In the genomic region with DNA sequence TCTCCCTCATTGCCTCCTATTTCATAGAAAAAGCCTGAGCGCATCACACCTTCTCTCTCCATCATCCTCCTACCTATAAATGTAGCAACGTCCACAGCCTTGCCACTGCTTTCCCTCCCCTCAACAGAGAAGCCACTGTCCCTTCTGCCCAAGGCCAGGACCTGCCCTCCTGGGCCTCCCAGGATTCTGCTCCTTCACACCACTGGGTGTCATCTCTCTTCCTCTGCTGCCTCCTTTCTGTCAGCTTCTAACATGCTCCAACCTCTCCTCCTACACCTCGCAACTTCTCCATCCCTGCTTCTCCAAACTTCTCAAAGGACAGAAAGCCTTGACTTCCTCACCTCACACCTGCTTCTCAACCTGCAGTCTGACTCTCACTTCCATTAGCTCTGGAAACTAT, we compare ENCODE assay signal across 32 cellular contexts. TPM values are rescaled to one million over a fixed set of nuclear protein-coding genes. Genes with fewer than 3 reads are reported as not detected.
DNase-seq lines count a peak whose midpoint lies in the region; ATAC-seq, FAIRE-seq and TF ChIP-seq lines count a peak whose summit lies in the region.
"Had no signal": no experiment of that assay in that cellular context is flagged by ENCODE, and none has a peak within 500 bp of the region (broad histone marks: within the 10 kb centered on the region; RNA-seq: fewer than 3 reads in every experiment).

No MANE protein-coding gene starts in this region.

- no peak for TF ChIP-seq EP300 in K562 (IDR thresholded peaks at IDR 0.05; ENCODE audit: low read length)

- no TSS peak for BruUV-seq in K562 (replicated peaks; lab: Mats Ljungman, UMichigan)

- no peaks in the 10 kb centered on the region for H3K36me3 ChIP-seq in K562 (ENCODE audit: control insufficient read depth, insufficient read depth, low read length)
- no peaks in the 10 kb centered on the region for H3K36me3 ChIP-seq in neuronal stem cell (replicated peaks in 1 of 2; ENCODE audit: control insufficient read depth in 2 of 2, insufficient read depth in 2 of 2, low read length in 2 of 2)
- H3K36me3 ChIP-seq in MG63: no peaks in the 10 kb centered on the region
- H3K36me3 ChIP-seq: tibial nerve had no signal

- no peaks in the 10 kb centered on the region for H3K4me1 ChIP-seq in K562 (replicated peaks in 1 of 2; ENCODE audit: control insufficient read depth in 2 of 2, insufficient read depth in 2 of 2, low read length in 2 of 2)
- peaks cover 5 to 12% of the 10 kb centered on the region in 2 donors for H3K4me1 ChIP-seq in neuronal stem cell (ENCODE audit: control insufficient read depth in 2 of 2, insufficient read depth in 1 of 2, low read depth in 1 of 2, low read length in 2 of 2)

- peaks cover 69% of the 10 kb centered on the region for H3K4me1 Mint-ChIP-seq in CD14-positive monocyte
- H3K4me1 Mint-ChIP-seq: stimulated activated naive CD8-positive, alpha-beta T cell treated with anti-CD3 and anti-CD28 coated beads, Interleukin-15, amount 100 ng/mL, for 72 hours had no signal

- peak in 1 of 2 experiments; percentile 48; a peak in 2 of 4 replicates for TF ChIP-seq RAD21 in K562 (CRISPR knock-in tag; conservative IDR thresholded peaks at IDR 0.05 in 1 of 2, IDR thresholded peaks at IDR 0.05 in 1 of 2)

- H3K27me3 ChIP-seq in K562 (ENCODE audit: control insufficient read depth in 2 of 2, insufficient read depth in 2 of 2, low read length in 2 of 2): no peaks in the 10 kb centered on the region; a peak in 2 of 5 replicates
- H3K27me3 ChIP-seq in neuronal stem cell (ENCODE audit: control insufficient read depth in 3 of 3, insufficient read depth in 3 of 3, low read depth in 1 of 3, low read length in 3 of 3): no peaks in the 10 kb centered on the region
- no peaks in the 10 kb centered on the region for H3K27me3 ChIP-seq in MG63
- H3K27me3 ChIP-seq: tibial nerve had no signal

- H3K18ac ChIP-seq in neuronal stem cell (ENCODE audit: low read length): no peak overlapping the region

- H3K36me3 Mint-ChIP-seq in CD14-positive monocyte: peaks cover 0 to 1% of the 10 kb centered on the region in 2 donors
- H3K36me3 Mint-ChIP-seq: CD8-positive, alpha-beta T cell had no signal

- H3K79me1 ChIP-seq in neuronal stem cell (ENCODE audit: low read depth, low read length): no peaks in the 10 kb centered on the region

- H3K27ac ChIP-seq in K562 (ENCODE audit: extremely low read depth, low read depth, low read length): no peak overlapping the region
- no peak overlapping the region for H3K27ac ChIP-seq in neuronal stem cell (replicated peaks; ENCODE audit: low read length)
- H3K27ac ChIP-seq: KMS-11 had no signal

- in situ Hi-C loops in K562 (cut with MboI): no loop called here

- H3K9ac ChIP-seq in K562 (ENCODE audit: insufficient read depth in 1 of 2, low read depth in 2 of 2, low read length in 2 of 2): no peak overlapping the region
- peak overlapping the region; percentile 17 for H3K9ac ChIP-seq in neuronal stem cell (ENCODE audit: low read depth, low read length, poor library complexity)
- H3K9ac ChIP-seq: KMS-11 had no signal

- FAIRE-seq in K562 (lab: Jason Lieb, UNC): no peak
- FAIRE-seq: frontal cortex, HTR-8/SVneo, TTC549 had no signal

- H3K14ac ChIP-seq in neuronal stem cell (ENCODE audit: low read length): no peak overlapping the region

- H2AFZ ChIP-seq in K562 (ENCODE audit: low read depth, low read length) (no peak overlapping the region), neuronal stem cell (ENCODE audit: low read length) (no peak overlapping the region)
- H2AFZ ChIP-seq: GM23338 had no signal

- H3K4me2 ChIP-seq in K562 (ENCODE audit: insufficient read depth, low read length): no peak overlapping the region
- no peak overlapping the region for H3K4me2 ChIP-seq in neuronal stem cell (ENCODE audit: insufficient read depth, low read length, poor library complexity, severe bottlenecking)
- H3K4me2 ChIP-seq: GM23338, KMS-11 had no signal

- H2AK5ac ChIP-seq in neuronal stem cell (ENCODE audit: low read depth, low read length): no peak overlapping the region

- no peak for TF ChIP-seq CTCF in CD14-positive monocyte (IDR thresholded peaks at IDR 0.05)
- peak; percentile 19 to 34 (median 26); a peak in 3 of 6 replicates for TF ChIP-seq CTCF in K562 (IDR thresholded peaks at IDR 0.05 in 2 of 3, conservative IDR thresholded peaks at IDR 0.05 in 1 of 3; ENCODE audit: insufficient read depth in 2 of 3, low read depth in 1 of 3, low read length in 3 of 3)

- H3K4me3 ChIP-seq in K562 (no peak overlapping the region), neuronal stem cell (ENCODE audit: low read length in 2 of 2) (no peak overlapping the region), MG63 (no peak overlapping the region)
- H3K4me3 ChIP-seq: GM23338, tibial nerve had no signal

- no peaks in the 10 kb centered on the region for H4K20me1 ChIP-seq in K562 (replicated peaks; ENCODE audit: control insufficient read depth, insufficient read depth, low read length)

- H2BK120ac ChIP-seq in neuronal stem cell (ENCODE audit: low read depth, low read length): no peak overlapping the region

- TF ChIP-seq POLR2A in K562 (conservative IDR thresholded peaks at IDR 0.05): no peak

- H3K9me3 Mint-ChIP-seq in CD14-positive monocyte: no peaks in the 10 kb centered on the region
- H3K9me3 Mint-ChIP-seq: activated CD8-positive, alpha-beta T cell treated with anti-CD3 and anti-CD28 coated beads for 36 hours; CD8-positive, alpha-beta T cell had no signal

- H3K4me3 Mint-ChIP-seq in CD14-positive monocyte: no peak overlapping the region
- H3K4me3 Mint-ChIP-seq: activated CD8-positive, alpha-beta T cell treated with anti-CD3 and anti-CD28 coated beads for 36 hours; CD8-positive, alpha-beta T cell; GM23338; naive thymus-derived CD8-positive, alpha-beta T cell; stimulated activated naive CD8-positive, alpha-beta T cell treated with anti-CD3 and anti-CD28 coated beads, Interleukin-15, amount 100 ng/mL, for 72 hours had no signal

- no peaks in the 10 kb centered on the region for H3K9me1 ChIP-seq in K562 (ENCODE audit: control insufficient read depth, insufficient read depth, low read length)

- no peak overlapping the region for H3K23ac ChIP-seq in neuronal stem cell (ENCODE audit: low read depth, low read length, poor library complexity)

- CTCF ChIA-PET in K562 (lab: Yijun Ruan, JAX; ENCODE audit: low intra/inter-chr PET ratio): no interaction called here

- no peak overlapping the region for H4K8ac ChIP-seq in neuronal stem cell (ENCODE audit: low read depth, low read length)

- H2BK12ac ChIP-seq in neuronal stem cell (ENCODE audit: low read length): no peak overlapping the region

- H3K4ac ChIP-seq in neuronal stem cell (ENCODE audit: low read length): no peak overlapping the region

- whole genome bisulfite sequencing in K562 (ENCODE audit: insufficient coverage, low coverage, missing lambda C conversion rate): 0% methylated on average over 3 of the region's 3 CpGs
- no CpG with 5 or more reads among the region's 3 CpGs for WGBS in neuronal stem cell (ENCODE audit: extremely low coverage in 2 of 2, insufficient read length in 2 of 2, insufficient replicate concordance in 1 of 2), 2 donors

- no peaks in the 10 kb centered on the region for H3K79me2 ChIP-seq in K562 (ENCODE audit: control insufficient read depth, insufficient read depth, low read length)

- intact Hi-C loops in CD14-positive monocyte (cut with micrococcal nuclease) (no loop called here), K562 (cut with micrococcal nuclease) (no loop called here)

- H3K27ac Mint-ChIP-seq in CD14-positive monocyte: peak overlapping the region in 4 of 7 donors; percentile 5 to 73 (median 17)
- H3K27ac Mint-ChIP-seq: activated CD8-positive, alpha-beta T cell treated with anti-CD3 and anti-CD28 coated beads for 36 hours; CD8-positive, alpha-beta T cell; GM23338 had no signal

- no peaks in the 10 kb centered on the region for H3K9me3 ChIP-seq in K562 (replicated peaks; ENCODE audit: control insufficient read depth, insufficient read depth, low read depth, low read length)
- H3K9me3 ChIP-seq in neuronal stem cell (replicated peaks in 1 of 2; ENCODE audit: control insufficient read depth in 2 of 2, insufficient read depth in 1 of 2, low read depth in 1 of 2, low read length in 2 of 2): no peaks in the 10 kb centered on the region
- no peaks in the 10 kb centered on the region for H3K9me3 ChIP-seq in MG63
- H3K9me3 ChIP-seq: tibial nerve had no signal

- H2BK5ac ChIP-seq in neuronal stem cell (ENCODE audit: low read length): no peak overlapping the region

- peaks cover 1 to 6% (median 2%) of the 10 kb centered on the region in 3 donors for H3K27me3 Mint-ChIP-seq in CD14-positive monocyte (ENCODE audit: low read depth in 3 of 3)

- no peak overlapping the region for H2BK15ac ChIP-seq in neuronal stem cell (ENCODE audit: low read length)

- POLR2A ChIA-PET in K562 (lab: Yijun Ruan, JAX): interaction anchor here (0.6 kb wide), 1 partner anchor 9 kb away, joined by 3 read pairs; no protein-coding TSS in a partner anchor

- peak; percentile 80 for ATAC-seq in K562
- ATAC-seq: activated CD8-positive, alpha-beta T cell treated with anti-CD3 and anti-CD28 coated beads for 36 hours; CD8-positive, alpha-beta T cell; GM23338; left lobe of liver; naive thymus-derived CD8-positive, alpha-beta T cell; Right ventricle myocardium inferior; stimulated activated naive CD8-positive, alpha-beta T cell treated with anti-CD3 and anti-CD28 coated beads, Interleukin-15, amount 100 ng/mL, for 72 hours had no signal

- H4K91ac ChIP-seq in neuronal stem cell (ENCODE audit: low read depth, low read length, poor library complexity): no peak overlapping the region

- DNase-seq in CD14-positive monocyte (ENCODE audit: low spot score) (no peak), Kasumi-1 (lab: John Stamatoyannopoulos, UW) (peak; percentile 15 to 20), K562 (ENCODE audit: extremely low read depth in 1 of 4, low spot score in 3 of 4) (peak in 2 of 4 experiments; percentile 10 to 21), neuronal stem cell (ENCODE audit: low spot score) (no peak), MG63 (no peak), T1000 (lab: John Stamatoyannopoulos, UW) (no peak), H4 (ENCODE audit: low spot score) (no peak)
- no peak for DNase-seq in stimulated activated naive CD4-positive, alpha-beta T cell treated with Interleukin-2 at 50 U/mL for 16 hours (lab: John Stamatoyannopoulos, UW)
- DNase-seq: activated CD4-positive, alpha-beta T cell treated with anti-CD3 and anti-CD28 coated beads for 1 hour; activated CD8-positive, alpha-beta T cell treated with anti-CD3 and anti-CD28 coated beads for 36 hours; activated gamma-delta T cell; CD8-positive, alpha-beta T cell; DMS 273 treated with DMSO at 0.1 percent for 48 hours; effector CD4-positive, alpha-beta T cell; erythroblast; GDM1; hippocampal formation; naive thymus-derived CD8-positive, alpha-beta T cell; NCI-H1092 treated with DMSO at 0.1 percent for 48 hours; NCI-H1930; NCI-H526 treated with DMSO at 0.1 percent for 48 hours; stimulated activated CD4-positive, alpha-beta T cell treated with anti-CD3 and anti-CD28 coated beads, Interleukin-12 subunit alpha, Interleukin-12 subunit beta, amount 100 ng/mL, for 4 hours; stimulated activated naive CD8-positive, alpha-beta T cell treated with anti-CD3 and anti-CD28 coated beads, Interleukin-15, amount 100 ng/mL, for 72 hours had no signal

RNA-seq across cellular contexts. Expression of a gene that starts 21.2 kb away (rescaled TPM):
- polyA plus RNA-seq in CD14-positive monocyte (10 to 100 TPM; 71.7 to 93.8 TPM), K562 (2011; rRNA removed) (42.3 and 54.4 TPM in 2 replicates), K562 (2014; fragmentation: Illumina TruSeq; extraction: Trizol) (44.3 and 54.0 TPM in 2 replicates), K562 (2014; fragmentation: Nextera tagmentation; extraction: Ambion mirVana) (10 to 100 TPM; 12.3 to 13.0 TPM), K562 (2014; rRNA removed) (39.5 and 40.7 TPM in 2 replicates)
- total RNA-seq in K562 (2011; cell fraction: chromatin; rRNA removed; ENCODE audit: low replicate concordance): 10.7 and 35.3 TPM in 2 replicates
- 5.8 and 6.7 TPM in 2 replicates for total RNA-seq in K562 (2011; cell fraction: nucleolus; rRNA removed)
- total RNA-seq in K562 (2011; cell fraction: nucleoplasm; rRNA removed): 14.2 and 21.4 TPM in 2 replicates
- total RNA-seq in K562 (2014; rRNA removed) (42.1 and 46.1 TPM in 2 replicates), K562 (2014; rRNA removed; fragmentation: Illumina TruSeq; extraction: Trizol) (36.2 and 40.9 TPM in 2 replicates), K562 (2015; rRNA removed; fragmentation: Illumina TruSeq; extraction: Trizol) (26.2 and 31.3 TPM in 2 replicates), K562 (2021) (29.5 and 30.3 TPM in 2 replicates)
- polyA plus RNA-seq in K562 (2011; cell fraction: cytosol; rRNA removed): 18.1 and 31.4 TPM in 2 replicates
- polyA plus RNA-seq in K562 (2011; cell fraction: nucleus; rRNA removed): 14.6 and 24.3 TPM in 2 replicates
- polyA plus RNA-seq in K562 (2012): 23.8 and 27.6 TPM in 2 replicates
- polyA minus RNA-seq in K562 (2011; rRNA and poly(A)+ RNA removed): 53.5 and 57.6 TPM in 2 replicates
- polyA minus RNA-seq in K562 (2011; cell fraction: cytosol; rRNA and poly(A)+ RNA removed): 18.4 and 24.2 TPM in 2 replicates
- 6.7 and 11.4 TPM in 2 replicates for polyA minus RNA-seq in K562 (2011; cell fraction: nucleus; rRNA and poly(A)+ RNA removed)
- polyA plus RNA-seq in neuronal stem cell (2013, experiment 1 of 2): 60.4 TPM
- 63.1 TPM for polyA plus RNA-seq in neuronal stem cell (2013, experiment 2 of 2)
- 59.8 and 68.3 TPM in 2 replicates for total RNA-seq in MG63 (2014; rRNA removed; shearing (Covaris generic); ENCODE audit: low replicate concordance)
- 42.6 and 46.2 TPM in 2 replicates for total RNA-seq in H4 (2014; rRNA removed; shearing (Covaris generic))

RNA-seq across cellular contexts. Expression of a gene that starts 37.9 kb away (rescaled TPM):
- polyA plus RNA-seq in CD14-positive monocyte (not detected), K562 (2011; rRNA removed) (not detected in 2 replicates), K562 (2014; fragmentation: Illumina TruSeq; extraction: Trizol) (not detected in 2 replicates), K562 (2014; fragmentation: Nextera tagmentation; extraction: Ambion mirVana) (under 1 TPM in 1 of 2 experiments, not detected in 1; 0.06 TPM), K562 (2014; rRNA removed) (not detected in 2 replicates)
- not detected in 2 replicates for total RNA-seq in K562 (2011; cell fraction: chromatin; rRNA removed; ENCODE audit: low replicate concordance)
- total RNA-seq in K562 (2011; cell fraction: nucleolus; rRNA removed): not detected in 2 replicates
- not detected in 2 replicates for total RNA-seq in K562 (2011; cell fraction: nucleoplasm; rRNA removed)
- total RNA-seq in K562 (2014; rRNA removed) (not detected in 2 replicates), K562 (2014; rRNA removed; fragmentation: Illumina TruSeq; extraction: Trizol) (not detected in 2 replicates), K562 (2015; rRNA removed; fragmentation: Illumina TruSeq; extraction: Trizol) (not detected in 2 replicates), K562 (2021) (not detected in 2 replicates)
- polyA plus RNA-seq in K562 (2011; cell fraction: cytosol; rRNA removed): 0.22 TPM in 1 of 2 replicates, not detected in the other
- polyA plus RNA-seq in K562 (2011; cell fraction: nucleus; rRNA removed): not detected in 2 replicates
- not detected in 2 replicates for polyA plus RNA-seq in K562 (2012)
- not detected in 2 replicates for polyA minus RNA-seq in K562 (2011; rRNA and poly(A)+ RNA removed)
- polyA minus RNA-seq in K562 (2011; cell fraction: cytosol; rRNA and poly(A)+ RNA removed): not detected in 2 replicates
- not detected in 2 replicates for polyA minus RNA-seq in K562 (2011; cell fraction: nucleus; rRNA and poly(A)+ RNA removed)
- 0.15 TPM for polyA plus RNA-seq in neuronal stem cell (2013, experiment 1 of 2)
- polyA plus RNA-seq in neuronal stem cell (2013, experiment 2 of 2): 0.04 TPM
- total RNA-seq in MG63 (2014; rRNA removed; shearing (Covaris generic); ENCODE audit: low replicate concordance): 0.07 TPM in 1 of 2 replicates, not detected in the other
- total RNA-seq in H4 (2014; rRNA removed; shearing (Covaris generic)): 0.82 and 1.2 TPM in 2 replicates
- total RNA-seq: activated CD8-positive, alpha-beta T cell treated with anti-CD3 and anti-CD28 coated beads for 36 hours; CD8-positive, alpha-beta T cell; naive thymus-derived CD8-positive, alpha-beta T cell; osteocyte had no signal
- polyA plus RNA-seq: naive thymus-derived CD8-positive, alpha-beta T cell had no signal

Comparison
In these comparisons a context has a peak if more than half of its experiments do, and no peak if none do; other contexts are left out.
1. DNase-seq: peak in Kasumi-1 (2 of 2); none in CD14-positive monocyte (single experiment), neuronal stem cell (single experiment), MG63 (single experiment), T1000 (single experiment), H4 (single experiment) and stimulated activated naive CD4-positive, alpha-beta T cell treated with Interleukin-2 at 50 U/mL for 16 hours (single experiment).